In genomic region chr6:142841915-142842314, GRCh38 we compare ENCODE assay signal across 10 cellular contexts.
DNase-seq lines count a peak whose midpoint lies in the region; ATAC-seq, FAIRE-seq and TF ChIP-seq lines count a peak whose summit lies in the region.
"Had no signal": no experiment of that assay in that cellular context is flagged by ENCODE, and none has a peak within 500 bp of the region (broad histone marks: within the 10 kb centered on the region; RNA-seq: fewer than 3 reads in every experiment).

No MANE protein-coding gene starts in this region.

- peaks cover 53% of the 10 kb centered on the region for H3K79me2 ChIP-seq in SK-N-SH (ENCODE audit: insufficient read depth)
- H3K79me2 ChIP-seq in PC-3 (ENCODE audit: low read length), result peaks cover 26% of the 10 kb centered on the region; the same call in 1 of the 2 replicates

- peaks cover 39 to 49% of the 10 kb centered on the region in 2 experiments for H3K4me1 ChIP-seq in SK-N-SH (ENCODE audit: control insufficient read depth in 1 of 2, insufficient read depth in 2 of 2, low read depth in 1 of 2, low read length in 1 of 2)
- peaks cover 70% of the 10 kb centered on the region for H3K4me1 ChIP-seq in PC-3 (ENCODE audit: insufficient read depth, low read length)
- H3K4me1 ChIP-seq in skeletal muscle tissue (ENCODE audit: control insufficient read depth in 3 of 3, insufficient read depth in 3 of 3, low read length in 3 of 3), result peaks cover 33 to 52% (median 43%) of the 10 kb centered on the region in 3 donors

- H4K20me1 ChIP-seq in SK-N-SH (ENCODE audit: insufficient read depth) (no peaks in the 10 kb centered on the region), PC-3 (ENCODE audit: low read length) (no peaks in the 10 kb centered on the region)

- CTCF ChIA-PET in SK-N-SH (lab: Yijun Ruan, JAX), result interaction anchor here (0.7 to 1.9 kb wide), 4 partner anchors 11 to 150 kb away, joined by 3 to 7 read pairs (median 6); no protein-coding TSS in a partner anchor
- CTCF ChIA-PET in PC-3 (lab: Charles Lee), result no interaction called here

- H3K9ac ChIP-seq in SK-N-SH (peak overlapping the region; percentile 82; the same call in 1 of the 2 replicates), PC-3 (ENCODE audit: low read length) (peak overlapping the region; percentile 76), skeletal muscle tissue (ENCODE audit: low read depth in 1 of 3, low read length in 3 of 3) (no peak overlapping the region)

- 93% methylated on average over 1 of the region's 1 CpG for WGBS in SK-N-SH (ENCODE audit: low lambda C conversion rate)

- ATAC-seq in SK-N-SH treated with all-trans-retinoic acid at 6 μM for 48 hours, result no peak
- ATAC-seq in PC-3, result no peak

- DNase-seq in SK-N-SH (no peak), PC-3 (no peak), dorsolateral prefrontal cortex (no peak), hippocampal formation (lab: John Stamatoyannopoulos, UW) (no peak), nucleus accumbens (lab: John Stamatoyannopoulos, UW) (no peak), GM19239 (ENCODE audit: insufficient read length, low spot score) (no peak)
- DNase-seq: NCI-H345 had no signal

- no peak for FAIRE-seq in GM19239 (lab: Jason Lieb, UNC)

- H3K4me2 ChIP-seq in SK-N-SH (peak overlapping the region; percentile 91), PC-3 (ENCODE audit: low read length) (peak overlapping the region; percentile 78)

- H3K27me3 ChIP-seq in SK-N-SH (ENCODE audit: insufficient read depth), result no peaks in the 10 kb centered on the region
- H3K27me3 ChIP-seq in PC-3 (ENCODE audit: low read length), result no peaks in the 10 kb centered on the region
- H3K27me3 ChIP-seq in dorsolateral prefrontal cortex, result no peaks in the 10 kb centered on the region
- H3K27me3 ChIP-seq in skeletal muscle tissue (ENCODE audit: control insufficient read depth in 3 of 3, insufficient read depth in 3 of 3, low read length in 3 of 3), result no peaks in the 10 kb centered on the region

- H3K9me2 ChIP-seq in SK-N-SH, result no peaks in the 10 kb centered on the region
- no peaks in the 10 kb centered on the region for H3K9me2 ChIP-seq in PC-3 (replicated peaks; ENCODE audit: low read length)

- H3K4me3 ChIP-seq in SK-N-SH (ENCODE audit: low read depth in 2 of 2, low read length in 1 of 2), result no peak overlapping the region
- H3K4me3 ChIP-seq in PC-3 (ENCODE audit: low read length), result peak overlapping the region; percentile 54; the same call in 1 of the 2 replicates
- H3K4me3 ChIP-seq in dorsolateral prefrontal cortex, result peak overlapping the region in 20 of 59 donors; percentile 2 to 38 (median 24)
- H3K4me3 ChIP-seq in skeletal muscle tissue (ENCODE audit: low read length in 3 of 3), result no peak overlapping the region

- H2AFZ ChIP-seq in SK-N-SH (ENCODE audit: low read depth) (no peak overlapping the region), PC-3 (ENCODE audit: low read length) (no peak overlapping the region)

- H3K36me3 ChIP-seq in SK-N-SH (replicated peaks in 1 of 2; ENCODE audit: control insufficient read depth in 1 of 2, insufficient read depth in 2 of 2, low read length in 1 of 2), result no peaks in the 10 kb centered on the region
- H3K36me3 ChIP-seq in PC-3 (ENCODE audit: low read depth, low read length), result no peaks in the 10 kb centered on the region
- H3K36me3 ChIP-seq in skeletal muscle tissue (ENCODE audit: control insufficient read depth in 3 of 3, insufficient read depth in 3 of 3, low read length in 3 of 3), result no peaks in the 10 kb centered on the region

- intact Hi-C loops in PC-3 (cut with micrococcal nuclease), result loop anchor here (5.0 to 10.0 kb wide), 2 partner anchors 147 to 585 kb away; no protein-coding TSS in a partner anchor
- intact Hi-C loops in dorsolateral prefrontal cortex (cut with DNase I), result loop anchor here (10.0 kb wide), 2 partner anchors 103 to 147 kb away; partner anchors contain the start of gene HIVEP2 (in 1 of the 2)

- no TSS peak for BruUV-seq in PC-3 (replicated peaks; lab: Mats Ljungman, UMichigan)

- POLR2A ChIA-PET in SK-N-SH (lab: Yijun Ruan, JAX), result no interaction called here
- POLR2A ChIA-PET in PC-3 (lab: Charles Lee; ENCODE audit: unreplicated experiment), result no interaction called here

- H3K9me3 ChIP-seq in SK-N-SH (no peaks in the 10 kb centered on the region), PC-3 (ENCODE audit: low read length) (no peaks in the 10 kb centered on the region), skeletal muscle tissue (ENCODE audit: control insufficient read depth in 3 of 3, low read length in 3 of 3) (no peaks in the 10 kb centered on the region)

- peak overlapping the region; percentile 99 for H3K27ac ChIP-seq in SK-N-SH (ENCODE audit: low read depth in 2 of 2, low read length in 1 of 2)
- H3K27ac ChIP-seq in PC-3 (ENCODE audit: low read length), result peak overlapping the region; percentile 98
- H3K27ac ChIP-seq in dorsolateral prefrontal cortex, result peak overlapping the region in 30 of 59 donors; percentile 0 to 87 (median 34)
- peak overlapping the region; percentile 26 for H3K27ac ChIP-seq in skeletal muscle tissue (ENCODE audit: low read depth, low read length)
- H3K27ac ChIP-seq: 22Rv1 had no signal

- TF ChIP-seq CTCF in SK-N-SH (IDR thresholded peaks at IDR 0.05) (no peak), PC-3 (conservative IDR thresholded peaks at IDR 0.05; ENCODE audit: low read depth, low read length) (no peak), dorsolateral prefrontal cortex (IDR thresholded peaks at IDR 0.05 in 54 of 56, conservative IDR thresholded peaks at IDR 0.05 in 2 of 56; ENCODE audit: low read depth in 1 of 56, partially characterized antibody in 56 of 56) (no peak)

- no peak for TF ChIP-seq RAD21 in SK-N-SH (IDR thresholded peaks at IDR 0.05; ENCODE audit: low read length)

- no peak for TF ChIP-seq EP300 in SK-N-SH (IDR thresholded peaks at IDR 0.05; ENCODE audit: borderline replicate concordance in 1 of 2, low read depth in 1 of 2, low read length in 1 of 2)

- H3F3A ChIP-seq in SK-N-SH (replicated peaks; ENCODE audit: insufficient read depth) (peaks cover 54% of the 10 kb centered on the region), PC-3 (ENCODE audit: low read length, unreplicated experiment) (no peaks in the 10 kb centered on the region)

TF ChIP-seq in SK-N-SH, 30 proteins besides CTCF, POLR2A, EP300 and RAD21 (continues in another document):
- TF ChIP-seq RXRA (IDR thresholded peaks at IDR 0.05; ENCODE audit: borderline replicate concordance, low read depth), result no peak
- no peak for TF ChIP-seq RCOR1 (IDR thresholded peaks at IDR 0.05; ENCODE audit: low read length)
- TF ChIP-seq SIN3A (IDR thresholded peaks at IDR 0.05; ENCODE audit: borderline replicate concordance, low read depth, low read length), result no peak
- no peak for TF ChIP-seq CHD2 (IDR thresholded peaks at IDR 0.05; ENCODE audit: low read length, partially characterized antibody)
- TF ChIP-seq FOXM1 (IDR thresholded peaks at IDR 0.05; ENCODE audit: low read depth), result no peak
- TF ChIP-seq NRF1 (IDR thresholded peaks at IDR 0.05; ENCODE audit: low read depth, low read length), result no peak
- TF ChIP-seq IRF3 (IDR thresholded peaks at IDR 0.05; ENCODE audit: low read depth, low read length), result no peak
- no peak for TF ChIP-seq YY1 (IDR thresholded peaks at IDR 0.05; ENCODE audit: low read depth)
- TF ChIP-seq EZH2phosphoT487 (IDR thresholded peaks at IDR 0.05; ENCODE audit: borderline replicate concordance, low read depth), result no peak
- no peak for TF ChIP-seq ELF1 (IDR thresholded peaks at IDR 0.05)
- no peak for TF ChIP-seq MAX (IDR thresholded peaks at IDR 0.05; ENCODE audit: low read depth)
- no peak for TF ChIP-seq TAF1 (IDR thresholded peaks at IDR 0.05; ENCODE audit: borderline replicate concordance, low read depth, low read length)

TF ChIP-seq in SK-N-SH treated with all-trans-retinoic acid at 6 μM for 48 hours, 23 proteins besides CTCF, POLR2A, EP300 and RAD21:
- TF ChIP-seq RARB (CRISPR knock-in tag; IDR thresholded peaks at IDR 0.05) (no peak), CREB5 (CRISPR knock-in tag; IDR thresholded peaks at IDR 0.05; ENCODE audit: low read depth) (no peak), BACH2 (CRISPR knock-in tag; IDR thresholded peaks at IDR 0.05; ENCODE audit: borderline replicate concordance) (no peak), ISL1 (CRISPR knock-in tag; IDR thresholded peaks at IDR 0.05) (no peak), ZFP30 (CRISPR knock-in tag; IDR thresholded peaks at IDR 0.05) (no peak)

Comparison
In these comparisons a context has a peak if more than half of its experiments do, and no peak if none do; other contexts are left out.
1. H3K27ac ChIP-seq: peak in every context shown above with its lines; median percentile 99 in SK-N-SH; 98 in PC-3; 34 in dorsolateral prefrontal cortex; 26 in skeletal muscle tissue.
2. H3K9ac ChIP-seq: peak in SK-N-SH (single experiment) and PC-3 (single experiment); none in skeletal muscle tissue (0 of 3).